8 cellular contexts compared by ENCODE assay signal in the genomic region with DNA sequence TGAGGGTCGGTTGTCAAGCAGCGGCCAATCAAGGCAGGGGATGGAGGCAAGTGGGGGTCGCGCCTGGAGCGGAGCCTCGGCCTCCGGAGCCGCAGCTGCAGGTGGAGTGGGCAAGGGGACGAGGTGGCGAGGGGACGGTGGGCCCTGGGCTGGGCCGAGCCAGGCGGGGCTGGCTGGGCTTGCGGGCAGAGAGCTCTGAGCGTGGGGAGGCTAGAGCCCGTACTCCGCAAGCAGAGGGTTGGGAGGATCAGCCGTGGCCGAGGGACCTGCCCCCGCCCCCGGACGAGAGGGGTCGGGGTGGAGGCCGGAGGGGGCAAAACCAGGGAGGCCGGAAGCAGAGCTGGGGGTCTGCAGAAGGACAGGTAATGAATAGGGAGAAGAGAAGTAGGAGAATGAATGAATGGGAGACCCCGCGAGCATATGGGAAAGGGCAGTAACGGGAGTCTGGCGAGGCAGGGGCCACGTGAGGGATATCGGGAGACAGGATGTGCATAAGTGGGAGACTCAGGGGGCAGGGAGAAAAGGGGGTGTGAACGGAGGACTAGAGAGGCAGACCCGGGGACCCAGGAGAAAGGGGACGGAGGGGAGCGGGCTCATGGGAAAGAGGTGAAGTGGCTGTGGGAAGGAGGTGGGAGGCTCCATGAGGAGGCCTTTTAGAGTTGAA. TPM values are rescaled to one million over a fixed set of nuclear protein-coding genes. Genes with fewer than 3 reads are reported as not detected.
DNase-seq lines count a peak whose midpoint lies in the region; ATAC-seq, FAIRE-seq and TF ChIP-seq lines count a peak whose summit lies in the region.

A gene with protein sequence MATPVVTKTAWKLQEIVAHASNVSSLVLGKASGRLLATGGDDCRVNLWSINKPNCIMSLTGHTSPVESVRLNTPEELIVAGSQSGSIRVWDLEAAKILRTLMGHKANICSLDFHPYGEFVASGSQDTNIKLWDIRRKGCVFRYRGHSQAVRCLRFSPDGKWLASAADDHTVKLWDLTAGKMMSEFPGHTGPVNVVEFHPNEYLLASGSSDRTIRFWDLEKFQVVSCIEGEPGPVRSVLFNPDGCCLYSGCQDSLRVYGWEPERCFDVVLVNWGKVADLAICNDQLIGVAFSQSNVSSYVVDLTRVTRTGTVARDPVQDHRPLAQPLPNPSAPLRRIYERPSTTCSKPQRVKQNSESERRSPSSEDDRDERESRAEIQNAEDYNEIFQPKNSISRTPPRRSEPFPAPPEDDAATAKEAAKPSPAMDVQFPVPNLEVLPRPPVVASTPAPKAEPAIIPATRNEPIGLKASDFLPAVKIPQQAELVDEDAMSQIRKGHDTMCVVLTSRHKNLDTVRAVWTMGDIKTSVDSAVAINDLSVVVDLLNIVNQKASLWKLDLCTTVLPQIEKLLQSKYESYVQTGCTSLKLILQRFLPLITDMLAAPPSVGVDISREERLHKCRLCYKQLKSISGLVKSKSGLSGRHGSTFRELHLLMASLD (plus strand): TSS at position 16 of the 664 bp plus-strand sequence. CDS start 1,474 bp downstream, outside the sequence.

- TF ChIP-seq POLR2A in GM15510 (IDR thresholded peaks at IDR 0.05; ENCODE audit: borderline replicate concordance, extremely low read depth, insufficient read length), result peak; percentile 47
- TF ChIP-seq POLR2A in K562 (conservative IDR thresholded peaks at IDR 0.05), result no peak; the same call in none of the 2 replicates
- TF ChIP-seq POLR2A in suprapubic skin (IDR thresholded peaks at IDR 0.05), result no peak

- TF ChIP-seq CTCF in K562 (IDR thresholded peaks at IDR 0.05 in 2 of 3, conservative IDR thresholded peaks at IDR 0.05 in 1 of 3; ENCODE audit: insufficient read depth in 2 of 3, low read depth in 1 of 3, low read length in 3 of 3), result no peak
- no peak for TF ChIP-seq CTCF in suprapubic skin (IDR thresholded peaks at IDR 0.05)

- TF ChIP-seq EP300 in Ishikawa (IDR thresholded peaks at IDR 0.05; ENCODE audit: borderline replicate concordance) (no peak), K562 (IDR thresholded peaks at IDR 0.05; ENCODE audit: low read length) (no peak), suprapubic skin (IDR thresholded peaks at IDR 0.05) (no peak)

- no peaks in the 10 kb centered on the region for H3K9me1 ChIP-seq in K562 (ENCODE audit: control insufficient read depth, insufficient read depth, low read length)

- POLR2A ChIA-PET in K562 (lab: Yijun Ruan, JAX), result interaction anchor here (0.6 to 3.3 kb wide), 22 partner anchors 9 to 171 kb away, joined by 3 to 12 read pairs (median 3); a partner anchor contains a TSS

- H3K4me3 ChIP-seq in K562 (peak within 1 kb of the TSS; percentile 67), suprapubic skin (peak within 1 kb of the TSS; percentile 83)

- WGBS in K562 (ENCODE audit: insufficient coverage, low coverage, missing lambda C conversion rate), result 3% methylated on average over 24 of the region's 35 CpGs
- under 1% methylated on average over 35 of the region's 35 CpGs for WGBS in suprapubic skin

- H3K79me2 ChIP-seq in K562 (ENCODE audit: control insufficient read depth, insufficient read depth, low read length), result peaks cover 17% of the 10 kb centered on the region

- H4K20me1 ChIP-seq in K562 (replicated peaks; ENCODE audit: control insufficient read depth, insufficient read depth, low read length), result no peaks in the 10 kb centered on the region

- peak within 1 kb of the TSS; percentile 88 for H3K4me2 ChIP-seq in K562 (ENCODE audit: insufficient read depth, low read length)

- DNase-seq in K562 (ENCODE audit: extremely low read depth in 1 of 4, low spot score in 3 of 4), result peak in 2 of 4 experiments; percentile 52 to 54
- DNase-seq in left colon, result peak in 1 of 2 donors; percentile 45
- peak in 1 of 2 donors; percentile 77 for DNase-seq in suprapubic skin (ENCODE audit: low spot score in 2 of 2)
- DNase-seq in NCI-H774 (lab: John Stamatoyannopoulos, UW), result no peak
- DNase-seq in NCI-H526 treated with DMSO at 0.1 percent for 48 hours (lab: John Stamatoyannopoulos, UW), result no peak

- H3K9me3 ChIP-seq in K562 (replicated peaks; ENCODE audit: control insufficient read depth, insufficient read depth, low read depth, low read length), result 0 out of 2 replicates have a peak, but pooled peaks cover 3% of the 10 kb centered on the region
- H3K9me3 ChIP-seq in suprapubic skin, result no peaks in the 10 kb centered on the region

- peak; percentile 55 for ATAC-seq in K562
- ATAC-seq in left colon, result peak; percentile 27
- ATAC-seq in GM18867 (IDR thresholded peaks at IDR 0.05; ENCODE audit: unreplicated experiment), result no peak

- intact Hi-C loops in K562 (cut with micrococcal nuclease), result loop anchor here (5.0 to 10.0 kb wide), 3 partner anchors 44 to 269 kb away; a partner anchor contains a TSS
- intact Hi-C loops in left colon (cut with DNase I, micrococcal nuclease), result no loop called here

- no peak for FAIRE-seq in K562 (lab: Jason Lieb, UNC)

- H3K27ac ChIP-seq in K562 (ENCODE audit: extremely low read depth, low read depth, low read length) (peak within 1 kb of the TSS; percentile 86), suprapubic skin (peak within 1 kb of the TSS; percentile 89)

- H3K36me3 ChIP-seq in K562 (ENCODE audit: control insufficient read depth, insufficient read depth, low read length), result peaks cover 15% of the 10 kb centered on the region; the same call in 1 of the 3 replicates
- H3K36me3 ChIP-seq in suprapubic skin, result no peaks in the 10 kb centered on the region

- H3K4me1 ChIP-seq in K562 (replicated peaks in 1 of 2; ENCODE audit: control insufficient read depth in 2 of 2, insufficient read depth in 2 of 2, low read length in 2 of 2), result peaks cover 10 to 43% of the 10 kb centered on the region in 2 experiments; a peak in 3 of 5 replicates
- peaks cover 52% of the 10 kb centered on the region for H3K4me1 ChIP-seq in suprapubic skin

- H3K9ac ChIP-seq in K562 (ENCODE audit: insufficient read depth in 1 of 2, low read depth in 2 of 2, low read length in 2 of 2), result peak within 1 kb of the TSS; percentile 89 to 100

- CTCF ChIA-PET in K562 (lab: Yijun Ruan, JAX; ENCODE audit: low intra/inter-chr PET ratio), result interaction anchor here (2.1 to 3.6 kb wide), 2 partner anchors 75 to 87 kb away, joined by 9 to 19 read pairs; no protein-coding TSS in a partner anchor

- H3K27me3 ChIP-seq in K562 (ENCODE audit: control insufficient read depth in 2 of 2, insufficient read depth in 2 of 2, low read length in 2 of 2) (no peaks in the 10 kb centered on the region), suprapubic skin (no peaks in the 10 kb centered on the region)

- peak within 1 kb of the TSS; percentile 84 for H2AFZ ChIP-seq in K562 (ENCODE audit: low read depth, low read length)

- no peak for TF ChIP-seq RAD21 in Ishikawa (IDR thresholded peaks at IDR 0.05; ENCODE audit: low read depth)
- no peak for TF ChIP-seq RAD21 in K562 (CRISPR knock-in tag; conservative IDR thresholded peaks at IDR 0.05 in 1 of 2, IDR thresholded peaks at IDR 0.05 in 1 of 2)

- BruUV-seq in K562 (replicated peaks; lab: Mats Ljungman, UMichigan), result TSS peak; percentile 43

- in situ Hi-C loops in K562 (cut with MboI), result no loop called here

TF ChIP-seq in Ishikawa, 13 proteins besides CTCF, POLR2A, EP300 and RAD21 (continues in another document):
- TF ChIP-seq, protein P1, sequence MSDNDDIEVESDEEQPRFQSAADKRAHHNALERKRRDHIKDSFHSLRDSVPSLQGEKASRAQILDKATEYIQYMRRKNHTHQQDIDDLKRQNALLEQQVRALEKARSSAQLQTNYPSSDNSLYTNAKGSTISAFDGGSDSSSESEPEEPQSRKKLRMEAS (IDR thresholded peaks at IDR 0.05), result peak; percentile 59; the same call in 1 of the 2 replicates
- no peak for TF ChIP-seq NFIC (IDR thresholded peaks at IDR 0.05)
- TF ChIP-seq, protein P2, sequence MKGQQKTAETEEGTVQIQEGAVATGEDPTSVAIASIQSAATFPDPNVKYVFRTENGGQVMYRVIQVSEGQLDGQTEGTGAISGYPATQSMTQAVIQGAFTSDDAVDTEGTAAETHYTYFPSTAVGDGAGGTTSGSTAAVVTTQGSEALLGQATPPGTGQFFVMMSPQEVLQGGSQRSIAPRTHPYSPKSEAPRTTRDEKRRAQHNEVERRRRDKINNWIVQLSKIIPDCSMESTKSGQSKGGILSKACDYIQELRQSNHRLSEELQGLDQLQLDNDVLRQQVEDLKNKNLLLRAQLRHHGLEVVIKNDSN (IDR thresholded peaks at IDR 0.05), result peak; percentile 39; the same call in 1 of the 2 replicates

TF ChIP-seq in K562, 482 proteins besides CTCF, POLR2A, EP300 and RAD21 (continues in another document):
- no peak for TF ChIP-seq TAF15 (IDR thresholded peaks at IDR 0.05; ENCODE audit: low read depth, low read length)
- TF ChIP-seq HDAC8 (tag; IDR thresholded peaks at IDR 0.05), result no peak
- TF ChIP-seq, protein P3, sequence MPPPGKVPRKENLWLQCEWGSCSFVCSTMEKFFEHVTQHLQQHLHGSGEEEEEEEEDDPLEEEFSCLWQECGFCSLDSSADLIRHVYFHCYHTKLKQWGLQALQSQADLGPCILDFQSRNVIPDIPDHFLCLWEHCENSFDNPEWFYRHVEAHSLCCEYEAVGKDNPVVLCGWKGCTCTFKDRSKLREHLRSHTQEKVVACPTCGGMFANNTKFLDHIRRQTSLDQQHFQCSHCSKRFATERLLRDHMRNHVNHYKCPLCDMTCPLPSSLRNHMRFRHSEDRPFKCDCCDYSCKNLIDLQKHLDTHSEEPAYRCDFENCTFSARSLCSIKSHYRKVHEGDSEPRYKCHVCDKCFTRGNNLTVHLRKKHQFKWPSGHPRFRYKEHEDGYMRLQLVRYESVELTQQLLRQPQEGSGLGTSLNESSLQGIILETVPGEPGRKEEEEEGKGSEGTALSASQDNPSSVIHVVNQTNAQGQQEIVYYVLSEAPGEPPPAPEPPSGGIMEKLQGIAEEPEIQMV (tag; conservative IDR thresholded peaks at IDR 0.05; ENCODE audit: low read depth), result no peak

RNA-seq across cellular contexts. Expression of the gene that starts here (rescaled TPM):
- 32.2 and 108 TPM in 2 replicates for total RNA-seq in K562 (2011; cell fraction: chromatin; rRNA removed; ENCODE audit: low replicate concordance)
- 85.9 and 107 TPM in 2 replicates for total RNA-seq in K562 (2011; cell fraction: nucleolus; rRNA removed)
- 35.6 and 47.7 TPM in 2 replicates for total RNA-seq in K562 (2011; cell fraction: nucleoplasm; rRNA removed)
- total RNA-seq in K562 (2014; rRNA removed) (41.7 and 49.9 TPM in 2 replicates), K562 (2014; rRNA removed; fragmentation: Illumina TruSeq; extraction: Trizol) (11.0 and 12.4 TPM in 2 replicates), K562 (2015; rRNA removed; fragmentation: Illumina TruSeq; extraction: Trizol) (16.2 and 19.2 TPM in 2 replicates), K562 (2021) (50.2 and 52.6 TPM in 2 replicates), left colon (10 to 100 TPM; 17.2 to 18.1 TPM), suprapubic skin (10 to 100 TPM; 47.8 to 62.7 (median 55.7) TPM)
- polyA plus RNA-seq in K562 (2011; rRNA removed) (21.9 and 35.8 TPM in 2 replicates), K562 (2014; fragmentation: Illumina TruSeq; extraction: Trizol) (34.2 and 55.7 TPM in 2 replicates), K562 (2014; fragmentation: Nextera tagmentation; extraction: Ambion mirVana) (1 to 10 TPM; 1.2 to 2.6 TPM), K562 (2014; rRNA removed) (39.6 and 48.0 TPM in 2 replicates)
- 23.3 and 42.8 TPM in 2 replicates for polyA plus RNA-seq in K562 (2011; cell fraction: cytosol; rRNA removed)
- polyA plus RNA-seq in K562 (2011; cell fraction: nucleus; rRNA removed), result 157 and 196 TPM in 2 replicates
- polyA plus RNA-seq in K562 (2012), result 32.5 and 46.3 TPM in 2 replicates
- 9.4 and 10.4 TPM in 2 replicates for polyA minus RNA-seq in K562 (2011; rRNA and poly(A)+ RNA removed)
- 17.7 and 29.2 TPM in 2 replicates for polyA minus RNA-seq in K562 (2011; cell fraction: cytosol; rRNA and poly(A)+ RNA removed)
- polyA minus RNA-seq in K562 (2011; cell fraction: nucleus; rRNA and poly(A)+ RNA removed), result 35.1 and 38.8 TPM in 2 replicates
